Comparison of ENCODE assay signal across 22 cellular contexts in genomic region chr16:80440691-80441090, GRCh38.
DNase-seq lines count a peak whose midpoint lies in the region; ATAC-seq and TF ChIP-seq lines count a peak whose summit lies in the region.
"Had no signal": no experiment of that assay in that cellular context is flagged by ENCODE, and none has a peak within 500 bp of the region (broad histone marks: within the 10 kb centered on the region; RNA-seq: fewer than 3 reads in every experiment).

No MANE protein-coding gene starts in this region.

- no peaks in the 10 kb centered on the region for H4K20me1 ChIP-seq in DND-41 (ENCODE audit: insufficient read depth, low read length)

- peak overlapping the region; percentile 9 for H3K4me3 Mint-ChIP-seq in stimulated activated effector memory CD8-positive, alpha-beta T cell treated with anti-CD3 and anti-CD28 coated beads, Interleukin-12 subunit alpha, Interleukin-12 subunit beta, amount 100 ng/mL, for 72 hours
- no peak overlapping the region for H3K4me3 Mint-ChIP-seq in HFFc6
- H3K4me3 Mint-ChIP-seq: H9, T-cell had no signal

- no peaks in the 10 kb centered on the region for H3K36me3 Mint-ChIP-seq in stimulated activated effector memory CD8-positive, alpha-beta T cell treated with anti-CD3 and anti-CD28 coated beads, Interleukin-12 subunit alpha, Interleukin-12 subunit beta, amount 100 ng/mL, for 72 hours
- no peaks in the 10 kb centered on the region for H3K36me3 Mint-ChIP-seq in HFFc6 (ENCODE audit: low read depth)
- H3K36me3 Mint-ChIP-seq: T-cell had no signal

- no peaks in the 10 kb centered on the region for H3K27me3 Mint-ChIP-seq in HFFc6 (ENCODE audit: insufficient read depth)

- DNase-seq in DND-41 (no peak), RPMI7951 (ENCODE audit: low read depth) (peak; percentile 16), globus pallidus (ENCODE audit: low spot score) (peak; percentile 3), cerebellum (ENCODE audit: low spot score) (no peak), HFFc6 (no peak)
- no peak for DNase-seq in stimulated activated effector memory CD8-positive, alpha-beta T cell treated with anti-CD3 and anti-CD28 coated beads, Interleukin-12 subunit alpha, Interleukin-12 subunit beta, amount 100 ng/mL, for 72 hours (ENCODE audit: low spot score in 2 of 2)
- DNase-seq: AML-193, Caco-2, H9, IMR-90, Karpas-422, NCI-H187 treated with DMSO at 0.1 percent for 48 hours, NCI-H2227 treated with DMSO at 0.1 percent for 48 hours, NCI-H524 treated with DMSO at 0.1 percent for 48 hours, PC-3, SIG-M5, T-cell had no signal

- H3K9ac ChIP-seq in DND-41 (ENCODE audit: low read depth, low read length): no peak overlapping the region

- no peak overlapping the region; the same call in 1 of the 2 replicates for H3K4me2 ChIP-seq in DND-41 (ENCODE audit: insufficient read depth, low read length)

- no peak overlapping the region for H3K4me3 ChIP-seq in DND-41 (ENCODE audit: low read depth in 1 of 2, low read length in 2 of 2)

- no peak overlapping the region for H3K27ac ChIP-seq in DND-41 (ENCODE audit: low read length)
- H3K27ac ChIP-seq: C4-2B, HL-60, RWPE1 had no signal

- ATAC-seq in DND-41 (ENCODE audit: insufficient read depth, low read depth) (no peak), GM21528 (IDR thresholded peaks at IDR 0.05; ENCODE audit: low FRiP score, unreplicated experiment) (no peak)
- no peak for ATAC-seq in stimulated activated effector memory CD8-positive, alpha-beta T cell treated with anti-CD3 and anti-CD28 coated beads, Interleukin-12 subunit alpha, Interleukin-12 subunit beta, amount 100 ng/mL, for 72 hours
- ATAC-seq: PC-3, SK-N-SH treated with all-trans-retinoic acid at 6 μM for 48 hours, T-cell had no signal

- H3K9me3 Mint-ChIP-seq in stimulated activated effector memory CD8-positive, alpha-beta T cell treated with anti-CD3 and anti-CD28 coated beads, Interleukin-12 subunit alpha, Interleukin-12 subunit beta, amount 100 ng/mL, for 72 hours: no peaks in the 10 kb centered on the region
- H3K9me3 Mint-ChIP-seq in HFFc6: peaks cover 3% of the 10 kb centered on the region; the same call in 1 of the 2 replicates
- H3K9me3 Mint-ChIP-seq: H9, T-cell had no signal

- peaks cover 4% of the 10 kb centered on the region for H3K27me3 ChIP-seq in DND-41 (ENCODE audit: insufficient read depth, low read length, poor library complexity)

- H3K4me1 Mint-ChIP-seq in stimulated activated effector memory CD8-positive, alpha-beta T cell treated with anti-CD3 and anti-CD28 coated beads, Interleukin-12 subunit alpha, Interleukin-12 subunit beta, amount 100 ng/mL, for 72 hours: no peaks in the 10 kb centered on the region
- no peaks in the 10 kb centered on the region for H3K4me1 Mint-ChIP-seq in HFFc6 (ENCODE audit: low read depth)

- no peaks in the 10 kb centered on the region for H3K36me3 ChIP-seq in DND-41 (ENCODE audit: insufficient read depth, low read length)

- H3K4me1 ChIP-seq in DND-41 (ENCODE audit: insufficient read depth, low read length): no peaks in the 10 kb centered on the region
- H3K4me1 ChIP-seq: Caco-2 had no signal

- TF ChIP-seq CTCF in DND-41 (IDR thresholded peaks at IDR 0.05; ENCODE audit: borderline replicate concordance, extremely low read depth, low read length, poor library complexity, severe bottlenecking) (no peak), HFFc6 (IDR thresholded peaks at IDR 0.05) (no peak)

- H3K79me2 ChIP-seq in DND-41 (ENCODE audit: insufficient read depth, low read length): no peaks in the 10 kb centered on the region

- no peak overlapping the region for H3K27ac Mint-ChIP-seq in stimulated activated effector memory CD8-positive, alpha-beta T cell treated with anti-CD3 and anti-CD28 coated beads, Interleukin-12 subunit alpha, Interleukin-12 subunit beta, amount 100 ng/mL, for 72 hours
- no peak overlapping the region for H3K27ac Mint-ChIP-seq in HFFc6
- H3K27ac Mint-ChIP-seq: H9, T-cell had no signal

- no peaks in the 10 kb centered on the region for H3K9me3 ChIP-seq in DND-41 (ENCODE audit: insufficient read depth, low read length, severe bottlenecking)
- H3K9me3 ChIP-seq: Caco-2 had no signal

- peak overlapping the region; percentile 55; the same call in 1 of the 2 replicates for H2AFZ ChIP-seq in DND-41 (ENCODE audit: low read depth, low read length)

Comparison
In these comparisons a context has a peak if more than half of its experiments do, and no peak if none do; other contexts are left out.
1. DNase-seq: peak in RPMI7951 (single experiment) and globus pallidus (single experiment); none in DND-41 (single experiment), stimulated activated effector memory CD8-positive, alpha-beta T cell treated with anti-CD3 and anti-CD28 coated beads, Interleukin-12 subunit alpha, Interleukin-12 subunit beta, amount 100 ng/mL, for 72 hours (0 of 2), cerebellum (single experiment) and HFFc6 (single experiment).